Comparison of ENCODE assay signal across 8 cellular contexts in genomic region chr3:48716982-48717746, GRCh38. TPM values are rescaled to one million over a fixed set of nuclear protein-coding genes. Genes with fewer than 3 reads are reported as not detected.
DNase-seq lines count a peak whose midpoint lies in the region; ATAC-seq and TF ChIP-seq lines count a peak whose summit lies in the region.

IP6K2 (minus strand) TSS chr3:48717221; CDS start chr3:48695291, 21,930 bp downstream.

- CTCF ChIA-PET in PC-9 (lab: Charles Lee), result interaction anchor here (0.5 kb wide), 1 partner anchor 712 kb away, joined by 4 read pairs; no protein-coding TSS in a partner anchor

- no peaks in the 10 kb centered on the region for H3K9me3 ChIP-seq in PC-9 (ENCODE audit: insufficient read depth, low read depth)
- no peaks in the 10 kb centered on the region for H3K9me3 ChIP-seq in mucosa of rectum (ENCODE audit: control insufficient read depth in 2 of 2, low read length in 2 of 2)

- peak within 1 kb of the TSS; percentile 72 for H3K4me3 ChIP-seq in Jurkat, Clone E6-1 (ENCODE audit: low read length)
- H3K4me3 ChIP-seq in PC-9, result peak within 1 kb of the TSS; percentile 99
- H3K4me3 ChIP-seq in epithelial cell of proximal tubule (ENCODE audit: low read depth, low read length), result peak within 1 kb of the TSS; percentile 99
- H3K4me3 ChIP-seq in mucosa of rectum (ENCODE audit: low read length in 2 of 2), result peak within 1 kb of the TSS; percentile 92 to 99

- DNase-seq in DMS153 (lab: John Stamatoyannopoulos, UW), result peak; percentile 87
- peak; percentile 96 for DNase-seq in Jurkat, Clone E6-1 (ENCODE audit: low read depth, low spot score)
- DNase-seq in PC-9, result peak; percentile 92 to 99
- DNase-seq in activated T-cell treated with anti-CD3 and anti-CD28 coated beads, Interleukin-2, amount 50 U/mL, for 1 hour, result peak; percentile 98
- DNase-seq in epithelial cell of proximal tubule (ENCODE audit: low read depth), result peak; percentile 69
- peak; percentile 100 for DNase-seq in stimulated activated CD8-positive, alpha-beta memory T cell treated with anti-CD3 and anti-CD28 coated beads, Interleukin-4, amount 100 ng/mL, for 48 hours

- peak within 1 kb of the TSS; percentile 99 for H3K4me2 ChIP-seq in PC-9

- H3K79me2 ChIP-seq in PC-9 (ENCODE audit: low read depth), result peaks cover 49% of the 10 kb centered on the region

- POLR2A ChIA-PET in PC-9 (lab: Charles Lee; ENCODE audit: unreplicated experiment), result interaction anchor here (0.5 to 1.3 kb wide), 7 partner anchors 25 to 304 kb away, joined by 3 to 13 read pairs (median 5); partner anchors contain the start of genes CELSR3, PFKFB4, PRKAR2A and WDR6

- peak within 1 kb of the TSS; percentile 85 for H2AFZ ChIP-seq in PC-9

- ATAC-seq in GM21619 (IDR thresholded peaks at IDR 0.05; ENCODE audit: unreplicated experiment), result peak; percentile 97

- intact Hi-C loops in PC-9 (cut with micrococcal nuclease; ENCODE audit: unreplicated experiment), result loop anchor here (1.0 kb wide), 1 partner anchor 54 kb away; no protein-coding TSS in a partner anchor

- no peaks in the 10 kb centered on the region for H3K9me2 ChIP-seq in PC-9 (ENCODE audit: insufficient read depth)

- H3F3A ChIP-seq in PC-9 (ENCODE audit: insufficient read depth, low read depth), result peaks cover 3% of the 10 kb centered on the region; the same call in 1 of the 2 replicates

- no peak for TF ChIP-seq CTCF in PC-9 (conservative IDR thresholded peaks at IDR 0.05)
- no peak for TF ChIP-seq CTCF in epithelial cell of proximal tubule (conservative IDR thresholded peaks at IDR 0.05; ENCODE audit: low read depth, low read length)

- H3K27me3 ChIP-seq in PC-9 (ENCODE audit: insufficient read depth, low read depth) (no peaks in the 10 kb centered on the region), mucosa of rectum (ENCODE audit: control insufficient read depth in 2 of 2, insufficient read depth in 2 of 2, low read length in 2 of 2) (no peaks in the 10 kb centered on the region)

- H3K4me1 ChIP-seq in PC-9 (replicated peaks; ENCODE audit: insufficient read depth) (peaks cover 17% of the 10 kb centered on the region), mucosa of rectum (ENCODE audit: control insufficient read depth in 2 of 2, insufficient read depth in 2 of 2, low read length in 2 of 2) (peaks cover 37 to 45% of the 10 kb centered on the region in 2 donors)

- H3K9ac ChIP-seq in mucosa of rectum (ENCODE audit: low read depth in 1 of 2, low read length in 2 of 2), result peak within 1 kb of the TSS; percentile 98 to 100

- H3K27ac ChIP-seq in PC-9, result peak within 1 kb of the TSS; percentile 53
- H3K27ac ChIP-seq in mucosa of rectum (ENCODE audit: low read depth in 2 of 2, low read length in 2 of 2), result peak within 1 kb of the TSS; percentile 87 to 94

- H4K20me1 ChIP-seq in PC-9 (ENCODE audit: insufficient read depth), result peaks cover 28% of the 10 kb centered on the region

- no TSS peak for BruUV-seq in PC-9 (replicated peaks; lab: Mats Ljungman, UMichigan)

- H3K36me3 ChIP-seq in PC-9 (ENCODE audit: low read depth), result peaks cover 14% of the 10 kb centered on the region; the same call in 1 of the 2 replicates
- H3K36me3 ChIP-seq in mucosa of rectum (ENCODE audit: control insufficient read depth in 2 of 2, insufficient read depth in 2 of 2, low read length in 2 of 2), result peaks cover 8 to 9% of the 10 kb centered on the region in 2 donors

RNA-seq across cellular contexts. Expression of gene IP6K2, which starts in this region (rescaled TPM):
- 185 TPM for polyA plus RNA-seq in Jurkat, Clone E6-1 (2012; ENCODE audit: insufficient read depth, insufficient read length)
- total RNA-seq in PC-9 (2021) (123 and 144 TPM in 2 replicates), epithelial cell of proximal tubule (75.1 and 87.9 TPM in 2 replicates)

Comparison
In these comparisons a context has a peak if more than half of its experiments do, and no peak if none do; other contexts are left out.
1. Peak in every context shown above with its lines: DNase-seq, ATAC-seq, H3K4me3 ChIP-seq and H3K27ac ChIP-seq.